In the genomic region with DNA sequence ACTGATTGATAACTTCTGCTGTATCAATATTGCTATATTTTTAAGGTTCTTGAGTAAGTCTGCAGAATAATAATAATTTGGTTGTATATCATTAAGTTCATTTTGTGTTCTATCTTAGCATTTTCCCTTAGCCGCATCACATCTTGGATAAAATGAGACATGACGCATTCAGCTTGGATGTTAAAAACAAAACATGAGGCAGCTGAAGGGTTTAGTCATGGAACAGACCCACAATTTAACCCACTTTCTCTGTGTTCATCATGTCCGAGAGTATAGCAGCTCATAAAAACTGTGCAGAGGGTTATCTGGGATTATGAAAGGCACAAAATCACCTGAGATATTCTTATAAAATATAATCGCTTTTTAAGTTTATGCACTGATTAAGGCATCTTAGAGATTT, we compare ENCODE assay signal across 16 cellular contexts.
DNase-seq lines count a peak whose midpoint lies in the region; ATAC-seq and TF ChIP-seq lines count a peak whose summit lies in the region.
"Had no signal": no experiment of that assay in that cellular context is flagged by ENCODE, and none has a peak within 500 bp of the region (broad histone marks: within the 10 kb centered on the region; RNA-seq: fewer than 3 reads in every experiment).

No MANE protein-coding gene starts in this region.

- H3K27me3 ChIP-seq in smooth muscle cell (ENCODE audit: low read depth): no peaks in the 10 kb centered on the region
- H3K27me3 ChIP-seq: SJSA1 had no signal

- no peak overlapping the region for H3K9ac ChIP-seq in smooth muscle cell (ENCODE audit: low read depth)

- H3K79me2 ChIP-seq in smooth muscle cell (ENCODE audit: low read depth): no peaks in the 10 kb centered on the region

- H3F3A ChIP-seq in smooth muscle cell (ENCODE audit: low read depth): no peaks in the 10 kb centered on the region

- H3K27ac ChIP-seq in smooth muscle cell (ENCODE audit: low read depth): peak overlapping the region; percentile 52
- H3K27ac ChIP-seq: SJSA1 had no signal

- no peaks in the 10 kb centered on the region for H4K20me1 ChIP-seq in smooth muscle cell (ENCODE audit: low read depth)

- WGBS in smooth muscle cell (ENCODE audit: low lambda C conversion rate): 50% methylated on average over 4 of the region's 4 CpGs

- H3K4me2 ChIP-seq in smooth muscle cell: peak overlapping the region; percentile 36

- peak; percentile 21 for DNase-seq in Ammon's horn (ENCODE audit: low spot score)
- DNase-seq in amniotic stem cell (lab: John Stamatoyannopoulos, UW): peak; percentile 14
- DNase-seq in fibroblast of the aortic adventitia (ENCODE audit: low read depth): peak; percentile 0
- no peak for DNase-seq in smooth muscle cell (lab: John Stamatoyannopoulos, UW; ENCODE audit: unreplicated experiment)
- DNase-seq in activated CD4-positive, alpha-beta T cell treated with anti-CD3 and anti-CD28 coated beads for 1 hour: no peak
- DNase-seq in activated T-cell treated with anti-CD3 and anti-CD28 coated beads for 4 hours: no peak
- DNase-seq: COR-L47, HCEC 1CT, NCI-H1436, NCI-H2081 treated with DMSO at 0.1 percent for 48 hours, NCI-H226, NCI-H526, PC-3 had no signal

- H2AFZ ChIP-seq in smooth muscle cell (ENCODE audit: low read depth): no peak overlapping the region

- TF ChIP-seq CTCF in fibroblast of the aortic adventitia (IDR thresholded peaks at IDR 0.05; ENCODE audit: insufficient read depth, low read length): no peak
- no peak for TF ChIP-seq CTCF in smooth muscle cell (IDR thresholded peaks at IDR 0.05; ENCODE audit: borderline replicate concordance, insufficient read depth, poor library complexity, severe bottlenecking)

- no peaks in the 10 kb centered on the region for H3K9me3 ChIP-seq in smooth muscle cell (replicated peaks; ENCODE audit: low read depth)
- H3K9me3 ChIP-seq: SJSA1 had no signal

- no peak for ATAC-seq in GM19397 (IDR thresholded peaks at IDR 0.05; ENCODE audit: unreplicated experiment)
- ATAC-seq: GM12878, PC-3 had no signal

- H3K4me1 ChIP-seq in smooth muscle cell (ENCODE audit: low read depth): no peaks in the 10 kb centered on the region
- H3K4me1 ChIP-seq: SJSA1 had no signal

- no peak overlapping the region for H3K4me3 ChIP-seq in fibroblast of the aortic adventitia (ENCODE audit: low read depth, low read length)
- H3K4me3 ChIP-seq in smooth muscle cell: no peak overlapping the region
- H3K4me3 ChIP-seq: GM12878, SJSA1 had no signal

- no peaks in the 10 kb centered on the region for H3K36me3 ChIP-seq in smooth muscle cell (ENCODE audit: low read depth)
- H3K36me3 ChIP-seq: SJSA1 had no signal

Comparison
In these comparisons a context has a peak if more than half of its experiments do, and no peak if none do; other contexts are left out.
1. DNase-seq: peak in Ammon's horn (single experiment), amniotic stem cell (single experiment) and fibroblast of the aortic adventitia (single experiment); none in smooth muscle cell (single experiment), activated CD4-positive, alpha-beta T cell treated with anti-CD3 and anti-CD28 coated beads for 1 hour (single experiment) and activated T-cell treated with anti-CD3 and anti-CD28 coated beads for 4 hours (single experiment).